In the genomic region with DNA sequence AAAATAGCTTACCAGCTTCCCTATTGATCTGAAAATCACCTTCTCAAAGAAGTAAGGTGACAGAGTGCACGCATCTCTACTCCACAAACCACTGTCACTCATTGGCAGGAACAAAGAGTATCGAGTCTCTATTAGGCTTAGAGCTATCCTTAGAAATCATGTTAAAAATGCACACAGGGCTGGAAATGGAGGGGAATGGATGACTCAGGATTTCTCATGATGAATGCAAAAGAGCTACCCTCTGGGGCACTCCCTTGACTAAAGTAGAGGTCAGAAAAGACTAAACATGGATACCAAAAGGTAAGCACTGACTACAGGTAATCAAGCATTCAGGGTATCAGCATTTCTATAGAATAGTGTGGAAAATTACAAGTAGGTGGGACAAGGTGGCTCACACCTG, we compare ENCODE assay signal across 1 cellular context.
TF ChIP-seq lines count a peak whose summit lies in the region.

No MANE protein-coding gene starts in this region.

TF ChIP-seq in GM23338, 12 proteins besides CTCF, POLR2A, EP300 and RAD21 (continued from another document):
- TF ChIP-seq STAT1 (IDR thresholded peaks at IDR 0.05; ENCODE audit: unreplicated experiment) (no peak), EZH2 (IDR thresholded peaks at IDR 0.05; ENCODE audit: low read depth, unreplicated experiment) (no peak)
- TF ChIP-seq, protein P1, sequence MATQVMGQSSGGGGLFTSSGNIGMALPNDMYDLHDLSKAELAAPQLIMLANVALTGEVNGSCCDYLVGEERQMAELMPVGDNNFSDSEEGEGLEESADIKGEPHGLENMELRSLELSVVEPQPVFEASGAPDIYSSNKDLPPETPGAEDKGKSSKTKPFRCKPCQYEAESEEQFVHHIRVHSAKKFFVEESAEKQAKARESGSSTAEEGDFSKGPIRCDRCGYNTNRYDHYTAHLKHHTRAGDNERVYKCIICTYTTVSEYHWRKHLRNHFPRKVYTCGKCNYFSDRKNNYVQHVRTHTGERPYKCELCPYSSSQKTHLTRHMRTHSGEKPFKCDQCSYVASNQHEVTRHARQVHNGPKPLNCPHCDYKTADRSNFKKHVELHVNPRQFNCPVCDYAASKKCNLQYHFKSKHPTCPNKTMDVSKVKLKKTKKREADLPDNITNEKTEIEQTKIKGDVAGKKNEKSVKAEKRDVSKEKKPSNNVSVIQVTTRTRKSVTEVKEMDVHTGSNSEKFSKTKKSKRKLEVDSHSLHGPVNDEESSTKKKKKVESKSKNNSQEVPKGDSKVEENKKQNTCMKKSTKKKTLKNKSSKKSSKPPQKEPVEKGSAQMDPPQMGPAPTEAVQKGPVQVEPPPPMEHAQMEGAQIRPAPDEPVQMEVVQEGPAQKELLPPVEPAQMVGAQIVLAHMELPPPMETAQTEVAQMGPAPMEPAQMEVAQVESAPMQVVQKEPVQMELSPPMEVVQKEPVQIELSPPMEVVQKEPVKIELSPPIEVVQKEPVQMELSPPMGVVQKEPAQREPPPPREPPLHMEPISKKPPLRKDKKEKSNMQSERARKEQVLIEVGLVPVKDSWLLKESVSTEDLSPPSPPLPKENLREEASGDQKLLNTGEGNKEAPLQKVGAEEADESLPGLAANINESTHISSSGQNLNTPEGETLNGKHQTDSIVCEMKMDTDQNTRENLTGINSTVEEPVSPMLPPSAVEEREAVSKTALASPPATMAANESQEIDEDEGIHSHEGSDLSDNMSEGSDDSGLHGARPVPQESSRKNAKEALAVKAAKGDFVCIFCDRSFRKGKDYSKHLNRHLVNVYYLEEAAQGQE (IDR thresholded peaks at IDR 0.05; ENCODE audit: unreplicated experiment) = no peak
